Comparison of ENCODE assay signal across 8 cellular contexts in the genomic region with DNA sequence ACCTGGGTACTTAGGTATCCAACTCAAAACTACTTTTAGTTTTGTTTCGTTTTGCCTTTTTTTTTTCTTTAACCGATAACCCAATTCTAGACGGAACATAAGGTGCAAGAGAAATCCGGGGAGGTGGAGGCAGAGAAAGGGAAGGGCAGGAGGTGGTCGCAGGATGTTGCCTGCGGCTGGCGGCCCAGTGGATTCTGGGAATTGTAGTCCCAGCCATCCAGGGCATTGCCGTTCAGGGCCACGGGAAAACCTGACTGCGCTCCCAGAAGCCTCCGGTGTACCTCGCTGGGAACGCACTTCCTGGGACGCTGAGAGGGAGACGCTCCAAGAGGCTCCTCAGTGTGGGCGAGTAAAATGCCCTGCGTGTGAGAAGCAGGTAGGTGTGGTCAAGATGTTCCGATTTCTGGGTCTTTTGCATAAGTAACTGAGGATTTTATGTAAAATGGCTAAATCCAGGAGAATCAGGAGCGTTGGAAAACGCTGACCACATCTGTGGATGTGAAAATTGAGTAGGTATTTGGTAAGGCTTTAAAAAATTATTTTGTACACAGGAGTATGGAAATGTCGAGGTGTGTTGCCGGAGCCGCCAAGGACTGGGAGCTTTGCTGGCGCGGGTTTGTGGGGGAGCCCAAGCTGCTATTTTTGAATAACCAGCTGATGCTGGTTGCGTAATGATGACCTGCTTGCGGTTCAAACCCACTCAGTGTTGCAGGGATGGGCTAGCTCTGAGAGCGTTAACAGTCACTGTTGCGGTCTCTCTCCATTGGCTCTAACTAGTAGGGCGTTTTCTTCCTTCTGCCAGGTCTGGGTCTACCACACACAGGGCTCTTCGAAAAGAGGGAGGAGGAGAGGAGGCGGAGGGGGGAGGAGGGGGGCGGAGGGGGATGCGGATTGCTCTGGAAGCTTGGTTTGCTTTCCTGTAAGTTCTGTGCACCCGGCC. TPM values are rescaled to one million over a fixed set of nuclear protein-coding genes. Genes with fewer than 3 reads are reported as not detected.
DNase-seq lines count a peak whose midpoint lies in the region; ATAC-seq and TF ChIP-seq lines count a peak whose summit lies in the region.

A gene (plus strand): TSS at position 288 of the 940 bp plus-strand sequence. CDS start 9,216 bp downstream, outside the sequence.

- peak; percentile 59 for TF ChIP-seq POLR2A in erythroblast (IDR thresholded peaks at IDR 0.05; ENCODE audit: low read length)

- DNase-seq in DMS114 treated with DMSO at 0.1 percent for 48 hours (lab: John Stamatoyannopoulos, UW; ENCODE audit: unreplicated experiment) (peak; percentile 86), HuH-7.5 (ENCODE audit: low spot score) (peak; percentile 55), OCI-M1 (lab: John Stamatoyannopoulos, UW) (peak; percentile 98), activated T-cell treated with anti-CD3 and anti-CD28 coated beads for 48 hours (ENCODE audit: low read depth) (peak; percentile 64), erythroblast (lab: John Stamatoyannopoulos, UW) (peak; percentile 66 to 75), mucosa of gallbladder (ENCODE audit: low spot score) (peak; percentile 87)
- DNase-seq in stimulated activated CD8-positive, alpha-beta memory T cell treated with anti-CD3 and anti-CD28 coated beads, Interleukin-4, amount 100 ng/mL, for 4 hours (ENCODE audit: low read depth in 2 of 2, low spot score in 1 of 2) = peak; percentile 45 to 54

- ATAC-seq in GM21528 (IDR thresholded peaks at IDR 0.05; ENCODE audit: low FRiP score, unreplicated experiment) = peak; percentile 97

RNA-seq across cellular contexts. Expression of the gene that starts here (rescaled TPM):
- total RNA-seq in mucosa of gallbladder = 72.0 TPM

Comparison
In these comparisons a context has a peak if more than half of its experiments do, and no peak if none do; other contexts are left out.
1. Peak in every context shown above with its lines: DNase-seq and ATAC-seq.